ENCODE assay signal across 32 cellular contexts in genomic region chr15:42523331-42523730, GRCh38.
"Had no signal": no experiment of that assay in that cellular context is flagged by ENCODE, and none has a peak within 500 bp of the region (broad histone marks: within the 10 kb centered on the region; RNA-seq: fewer than 3 reads in every experiment).

No MANE protein-coding gene starts in this region.

- ATAC-seq: activated naive CD8-positive, alpha-beta T cell treated with anti-CD3 and anti-CD28 coated beads, Interleukin-2, amount 50 U/mL, for 24 hours had no signal

- H3K4me3 ChIP-seq: PC-9 had no signal

- DNase-seq: activated B cell treated with CpG ODN at 0.5 μM for 24 hours; activated CD4-positive, alpha-beta memory T cell treated with anti-CD3 and anti-CD28 coated beads for 36 hours; activated CD4-positive, alpha-beta T cell treated with anti-CD3 and anti-CD28 coated beads for 4 hours; activated CD4-positive, alpha-beta T cell treated with anti-CD3 and anti-CD28 coated beads, Interleukin-2, amount 50 U/mL, for 1 hour; activated CD4-positive, CD25-positive, alpha-beta regulatory T cell treated with anti-CD3 and anti-CD28 coated beads, Interleukin-2, amount 50 U/mL, for 72 hours; activated CD8-positive, alpha-beta memory T cell treated with anti-CD3 and anti-CD28 coated beads, Interleukin-2, amount 50 U/mL, for 48 hours; activated effector memory CD4-positive, alpha-beta T cell treated with Interleukin-2 at 50 U/mL for 16 hours; activated naive CD4-positive, alpha-beta T cell treated with anti-CD3 and anti-CD28 coated beads, Interleukin-2, amount 10 ng/mL, durations not matched to agents 7 days and 5 days; activated naive CD8-positive, alpha-beta T cell treated with anti-CD3 and anti-CD28 coated beads, Interleukin-2, amount 50 U/mL, for 24 hours; activated T-cell treated with anti-CD3 and anti-CD28 coated beads, Interleukin-2, amount 50 U/mL, for 48 hours; anterior cingulate cortex; brain microvascular endothelial cell; central memory CD4-positive, alpha-beta T cell; MM.1S; MV-4-11; NCI-H1092; NCI-H1417; NCI-H146; NCI-H187; NCI-H2029 treated with DMSO at 0.1 percent for 48 hours; NCI-H2107; NCI-H2171; NCI-H446 treated with DMSO at 0.1 percent for 48 hours; NCI-H524; PC-9; Right ventricle myocardium superior; SW 1271; T-helper 1 cell; T-helper 2 cell; T-helper 9 cell had no signal

- H3K27ac ChIP-seq: brain microvascular endothelial cell, PC-9, VCaP had no signal

- H3K9me3 Mint-ChIP-seq: activated B cell treated with CpG ODN at 0.5 μM for 24 hours; activated CD4-positive, alpha-beta memory T cell treated with anti-CD3 and anti-CD28 coated beads for 36 hours; activated naive CD4-positive, alpha-beta T cell treated with anti-CD3 and anti-CD28 coated beads, Interleukin-2, amount 10 ng/mL, durations not matched to agents 7 days and 5 days; activated naive CD8-positive, alpha-beta T cell treated with anti-CD3 and anti-CD28 coated beads, Interleukin-2, amount 50 U/mL, for 24 hours had no signal

- H3K4me1 Mint-ChIP-seq: activated B cell treated with CpG ODN at 0.5 μM for 24 hours; activated naive CD4-positive, alpha-beta T cell treated with anti-CD3 and anti-CD28 coated beads, Interleukin-2, amount 10 ng/mL, durations not matched to agents 7 days and 5 days; activated naive CD8-positive, alpha-beta T cell treated with anti-CD3 and anti-CD28 coated beads, Interleukin-2, amount 50 U/mL, for 24 hours had no signal

- H3K4me3 Mint-ChIP-seq: activated B cell treated with CpG ODN at 0.5 μM for 24 hours; activated CD4-positive, alpha-beta memory T cell treated with anti-CD3 and anti-CD28 coated beads for 36 hours; activated naive CD4-positive, alpha-beta T cell treated with anti-CD3 and anti-CD28 coated beads, Interleukin-2, amount 10 ng/mL, durations not matched to agents 7 days and 5 days; activated naive CD8-positive, alpha-beta T cell; activated naive CD8-positive, alpha-beta T cell treated with anti-CD3 and anti-CD28 coated beads, Interleukin-2, amount 50 U/mL, for 24 hours had no signal

- H3K27ac Mint-ChIP-seq: activated B cell treated with CpG ODN at 0.5 μM for 24 hours; activated CD4-positive, alpha-beta memory T cell treated with anti-CD3 and anti-CD28 coated beads for 36 hours; activated naive CD4-positive, alpha-beta T cell treated with anti-CD3 and anti-CD28 coated beads, Interleukin-2, amount 10 ng/mL, durations not matched to agents 7 days and 5 days; activated naive CD8-positive, alpha-beta T cell; activated naive CD8-positive, alpha-beta T cell treated with anti-CD3 and anti-CD28 coated beads, Interleukin-2, amount 50 U/mL, for 24 hours had no signal

- H3K27me3 Mint-ChIP-seq: activated B cell treated with CpG ODN at 0.5 μM for 24 hours; activated CD4-positive, alpha-beta memory T cell treated with anti-CD3 and anti-CD28 coated beads for 36 hours; activated naive CD4-positive, alpha-beta T cell treated with anti-CD3 and anti-CD28 coated beads, Interleukin-2, amount 10 ng/mL, durations not matched to agents 7 days and 5 days; activated naive CD8-positive, alpha-beta T cell; activated naive CD8-positive, alpha-beta T cell treated with anti-CD3 and anti-CD28 coated beads, Interleukin-2, amount 50 U/mL, for 24 hours had no signal

- H3K27me3 ChIP-seq: brain microvascular endothelial cell had no signal
